ENCODE assay signal across 18 cellular contexts in genomic region chr12:55637467-55637866, GRCh38. TPM values are rescaled to one million over a fixed set of nuclear protein-coding genes. Genes with fewer than 3 reads are reported as not detected.
A peak's percentile ranks its signal among the peaks of the same experiment; 100 is the strongest.
DNase-seq lines count a peak whose midpoint lies in the region; ATAC-seq lines count a peak whose summit lies in the region.
"Had no signal": no experiment of that assay in that cellular context is flagged by ENCODE, and none has a peak within 500 bp of the region (broad histone marks: within the 10 kb centered on the region; RNA-seq: fewer than 3 reads in every experiment).

No MANE protein-coding gene starts in this region.

- no peaks in the 10 kb centered on the region for H3K9me3 ChIP-seq in T-helper 17 cell (ENCODE audit: control insufficient read depth, low read length, poor library complexity, severe bottlenecking)
- H3K9me3 ChIP-seq: spleen had no signal

- peaks cover 27% of the 10 kb centered on the region for H3K4me1 Mint-ChIP-seq in activated CD8-positive, alpha-beta memory T cell treated with anti-CD3 and anti-CD28 coated beads, Interleukin-2, amount 10 ng/mL, durations not matched to agents 7 days and 5 days
- peaks cover 18% of the 10 kb centered on the region for H3K4me1 Mint-ChIP-seq in T-helper 17 cell
- peaks cover 12 to 20% (median 15%) of the 10 kb centered on the region in 4 donors for H3K4me1 Mint-ChIP-seq in naive thymus-derived CD8-positive, alpha-beta T cell

- peak overlapping the region; percentile 64 for H3K27ac Mint-ChIP-seq in activated CD8-positive, alpha-beta memory T cell treated with anti-CD3 and anti-CD28 coated beads, Interleukin-2, amount 10 ng/mL, durations not matched to agents 7 days and 5 days
- H3K27ac Mint-ChIP-seq in T-helper 17 cell, result peak overlapping the region; percentile 12
- H3K27ac Mint-ChIP-seq in naive thymus-derived CD8-positive, alpha-beta T cell, result peak overlapping the region in 6 of 10 donors; percentile 1 to 91 (median 77)
- H3K27ac Mint-ChIP-seq: progenitor cell of endocrine pancreas had no signal

- peak overlapping the region; percentile 31 for H3K4me3 Mint-ChIP-seq in activated CD8-positive, alpha-beta memory T cell treated with anti-CD3 and anti-CD28 coated beads, Interleukin-2, amount 10 ng/mL, durations not matched to agents 7 days and 5 days
- peak overlapping the region; percentile 65 for H3K4me3 Mint-ChIP-seq in T-helper 17 cell
- H3K4me3 Mint-ChIP-seq in naive thymus-derived CD8-positive, alpha-beta T cell, result peak overlapping the region in 9 of 10 donors; percentile 2 to 72 (median 31)
- H3K4me3 Mint-ChIP-seq: CD14-positive monocyte had no signal

- DNase-seq in activated CD8-positive, alpha-beta memory T cell treated with anti-CD3 and anti-CD28 coated beads, Interleukin-2, amount 10 ng/mL, durations not matched to agents 7 days and 5 days, result peak; percentile 75
- no peak for DNase-seq in activated CD8-positive, alpha-beta memory T cell treated with anti-CD3 and anti-CD28 coated beads, Interleukin-2, amount 50 U/mL, for 4 hours
- no peak for DNase-seq in T-helper 17 cell
- DNase-seq in activated effector memory CD4-positive, alpha-beta T cell treated with Interleukin-2 at 50 U/mL for 16 hours, result peak; percentile 21
- DNase-seq in naive thymus-derived CD8-positive, alpha-beta T cell, result peak in 4 of 10 donors; percentile 8 to 39 (median 31)
- DNase-seq in SK-N-DZ (ENCODE audit: low spot score), result no peak
- DNase-seq in UCSD-AML1 (lab: John Stamatoyannopoulos, UW; ENCODE audit: unreplicated experiment), result no peak
- DNase-seq in NCI-H2029 treated with DMSO at 0.1 percent for 48 hours (lab: John Stamatoyannopoulos, UW), result no peak
- DNase-seq: dermis blood vessel endothelial cell, left ventricle myocardium superior, MV-4-11, NCI-H69, spleen had no signal

- CTCF ChIA-PET in activated CD8-positive, alpha-beta memory T cell treated with anti-CD3 and anti-CD28 coated beads, Interleukin-2, amount 10 ng/mL, durations not matched to agents 7 days and 5 days (lab: Charles Lee), result interaction anchor here (1.5 to 3.0 kb wide), 3 partner anchors 9 to 19 kb away, joined by 6 to 15 read pairs (median 13); no protein-coding TSS in a partner anchor

- no peaks in the 10 kb centered on the region for H3K36me3 Mint-ChIP-seq in activated CD8-positive, alpha-beta memory T cell treated with anti-CD3 and anti-CD28 coated beads, Interleukin-2, amount 10 ng/mL, durations not matched to agents 7 days and 5 days
- H3K36me3 Mint-ChIP-seq in T-helper 17 cell (ENCODE audit: low read depth), result no peaks in the 10 kb centered on the region
- H3K36me3 Mint-ChIP-seq in naive thymus-derived CD8-positive, alpha-beta T cell, result no peaks in the 10 kb centered on the region

- H3K27me3 Mint-ChIP-seq in activated CD8-positive, alpha-beta memory T cell treated with anti-CD3 and anti-CD28 coated beads, Interleukin-2, amount 10 ng/mL, durations not matched to agents 7 days and 5 days, result peaks cover 9% of the 10 kb centered on the region
- H3K27me3 Mint-ChIP-seq in T-helper 17 cell, result peaks cover 21% of the 10 kb centered on the region
- peaks cover 6 to 22% (median 15%) of the 10 kb centered on the region in 5 donors for H3K27me3 Mint-ChIP-seq in naive thymus-derived CD8-positive, alpha-beta T cell

- no peaks in the 10 kb centered on the region for H3K9me3 Mint-ChIP-seq in activated CD8-positive, alpha-beta memory T cell treated with anti-CD3 and anti-CD28 coated beads, Interleukin-2, amount 10 ng/mL, durations not matched to agents 7 days and 5 days (ENCODE audit: low read depth)
- H3K9me3 Mint-ChIP-seq in naive thymus-derived CD8-positive, alpha-beta T cell, result no peaks in the 10 kb centered on the region
- H3K9me3 Mint-ChIP-seq: CD14-positive monocyte had no signal

- POLR2A ChIA-PET in naive thymus-derived CD8-positive, alpha-beta T cell (lab: Charles Lee), result no interaction called here

- peak; percentile 79 for ATAC-seq in activated CD8-positive, alpha-beta memory T cell treated with anti-CD3 and anti-CD28 coated beads, Interleukin-2, amount 10 ng/mL, durations not matched to agents 7 days and 5 days
- peak; percentile 87 for ATAC-seq in T-helper 17 cell
- peak; percentile 87 to 88 for ATAC-seq in naive thymus-derived CD8-positive, alpha-beta T cell
- ATAC-seq: esophagus mucosa, left ventricle myocardium superior had no signal

RNA-seq across cellular contexts. Expression of gene OR10P1, which starts 0.8 kb away (rescaled TPM):
- not detected for total RNA-seq in activated CD8-positive, alpha-beta memory T cell treated with anti-CD3 and anti-CD28 coated beads, Interleukin-2, amount 10 ng/mL, durations not matched to agents 7 days and 5 days
- not detected for total RNA-seq in T-helper 17 cell
- not detected for total RNA-seq in naive thymus-derived CD8-positive, alpha-beta T cell
- not detected for polyA plus RNA-seq in naive thymus-derived CD8-positive, alpha-beta T cell
- not detected in 2 replicates for polyA plus RNA-seq in SK-N-DZ (2014; cell fraction: cytosol; rRNA removed)
- polyA plus RNA-seq in SK-N-DZ (2014; cell fraction: nucleus; rRNA removed), result not detected in 2 replicates
- total RNA-seq: A673, dermis blood vessel endothelial cell, esophagus mucosa, glomerular endothelial cell, left ventricle myocardium superior, progenitor cell of endocrine pancreas, spleen had no signal
- polyA plus RNA-seq: CD14-positive monocyte, spleen had no signal

Comparison
In these comparisons a context has a peak if more than half of its experiments do, and no peak if none do; other contexts are left out.
1. DNase-seq: peak in activated CD8-positive, alpha-beta memory T cell treated with anti-CD3 and anti-CD28 coated beads, Interleukin-2, amount 10 ng/mL, durations not matched to agents 7 days and 5 days (single experiment) and activated effector memory CD4-positive, alpha-beta T cell treated with Interleukin-2 at 50 U/mL for 16 hours (single experiment); none in activated CD8-positive, alpha-beta memory T cell treated with anti-CD3 and anti-CD28 coated beads, Interleukin-2, amount 50 U/mL, for 4 hours (single experiment), T-helper 17 cell (0 of 3), SK-N-DZ (single experiment), UCSD-AML1 (single experiment) and NCI-H2029 treated with DMSO at 0.1 percent for 48 hours (single experiment).
2. H3K27ac Mint-ChIP-seq: peak in every context shown above with its lines; median percentile 77 in naive thymus-derived CD8-positive, alpha-beta T cell; 64 in activated CD8-positive, alpha-beta memory T cell treated with anti-CD3 and anti-CD28 coated beads, Interleukin-2, amount 10 ng/mL, durations not matched to agents 7 days and 5 days; 12 in T-helper 17 cell.
3. Peak in every context shown above with its lines, with median percentiles within 50 percentile points of each other: ATAC-seq and H3K4me3 Mint-ChIP-seq.